Comparison of ENCODE assay signal across 1 cellular context in the genomic region with DNA sequence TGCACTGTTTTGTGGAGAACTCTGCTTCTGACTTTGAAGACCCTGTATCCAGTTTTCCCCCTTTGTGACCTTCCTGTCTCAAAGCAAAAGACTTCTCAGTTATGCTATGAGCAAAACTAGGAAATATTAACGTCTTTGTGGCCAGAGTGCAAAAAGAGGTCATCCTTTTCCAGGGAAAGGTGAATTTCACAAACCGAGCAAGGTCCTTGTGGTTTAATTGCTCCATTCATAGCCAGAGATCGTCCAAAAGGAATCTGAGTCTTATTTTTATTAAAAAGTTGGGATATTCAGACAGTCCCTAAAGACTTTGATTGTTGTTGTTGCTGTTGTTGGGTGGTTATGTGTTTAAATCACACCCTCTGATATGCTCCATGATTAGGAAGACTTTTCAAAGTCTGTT.
TF ChIP-seq lines count a peak whose summit lies in the region.

No MANE protein-coding gene starts in this region.

TF ChIP-seq in IMR-90, 13 proteins besides CTCF, POLR2A, EP300 and RAD21 (continued from another document):
- TF ChIP-seq, protein P1, sequence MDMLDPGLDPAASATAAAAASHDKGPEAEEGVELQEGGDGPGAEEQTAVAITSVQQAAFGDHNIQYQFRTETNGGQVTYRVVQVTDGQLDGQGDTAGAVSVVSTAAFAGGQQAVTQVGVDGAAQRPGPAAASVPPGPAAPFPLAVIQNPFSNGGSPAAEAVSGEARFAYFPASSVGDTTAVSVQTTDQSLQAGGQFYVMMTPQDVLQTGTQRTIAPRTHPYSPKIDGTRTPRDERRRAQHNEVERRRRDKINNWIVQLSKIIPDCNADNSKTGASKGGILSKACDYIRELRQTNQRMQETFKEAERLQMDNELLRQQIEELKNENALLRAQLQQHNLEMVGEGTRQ (IDR thresholded peaks at IDR 0.05; ENCODE audit: low read depth, low read length) = no peak
- TF ChIP-seq, protein P2, sequence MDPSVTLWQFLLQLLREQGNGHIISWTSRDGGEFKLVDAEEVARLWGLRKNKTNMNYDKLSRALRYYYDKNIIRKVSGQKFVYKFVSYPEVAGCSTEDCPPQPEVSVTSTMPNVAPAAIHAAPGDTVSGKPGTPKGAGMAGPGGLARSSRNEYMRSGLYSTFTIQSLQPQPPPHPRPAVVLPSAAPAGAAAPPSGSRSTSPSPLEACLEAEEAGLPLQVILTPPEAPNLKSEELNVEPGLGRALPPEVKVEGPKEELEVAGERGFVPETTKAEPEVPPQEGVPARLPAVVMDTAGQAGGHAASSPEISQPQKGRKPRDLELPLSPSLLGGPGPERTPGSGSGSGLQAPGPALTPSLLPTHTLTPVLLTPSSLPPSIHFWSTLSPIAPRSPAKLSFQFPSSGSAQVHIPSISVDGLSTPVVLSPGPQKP (IDR thresholded peaks at IDR 0.05; ENCODE audit: borderline replicate concordance, low read depth, low read length) = no peak
- TF ChIP-seq CHD1 (IDR thresholded peaks at IDR 0.05; ENCODE audit: low read depth, low read length) (no peak), RFX5 (IDR thresholded peaks at IDR 0.05; ENCODE audit: low read depth, low read length) (no peak), SMC3 (IDR thresholded peaks at IDR 0.05; ENCODE audit: low read depth, low read length) (no peak), NFE2L2 (IDR thresholded peaks at IDR 0.05; ENCODE audit: low read depth, low read length) (no peak), FOS (IDR thresholded peaks at IDR 0.05; ENCODE audit: low read depth, low read length) (no peak), RCOR1 (IDR thresholded peaks at IDR 0.05; ENCODE audit: insufficient replicate concordance, low read length) (no peak), MXI1 (IDR thresholded peaks at IDR 0.05; ENCODE audit: borderline replicate concordance, low read depth, low read length) (no peak), BHLHE40 (IDR thresholded peaks at IDR 0.05; ENCODE audit: low read depth, low read length) (no peak), MAFK (IDR thresholded peaks at IDR 0.05; ENCODE audit: low read depth, low read length) (no peak)
